Comparison of ENCODE assay signal across 1 cellular context in the genomic region with DNA sequence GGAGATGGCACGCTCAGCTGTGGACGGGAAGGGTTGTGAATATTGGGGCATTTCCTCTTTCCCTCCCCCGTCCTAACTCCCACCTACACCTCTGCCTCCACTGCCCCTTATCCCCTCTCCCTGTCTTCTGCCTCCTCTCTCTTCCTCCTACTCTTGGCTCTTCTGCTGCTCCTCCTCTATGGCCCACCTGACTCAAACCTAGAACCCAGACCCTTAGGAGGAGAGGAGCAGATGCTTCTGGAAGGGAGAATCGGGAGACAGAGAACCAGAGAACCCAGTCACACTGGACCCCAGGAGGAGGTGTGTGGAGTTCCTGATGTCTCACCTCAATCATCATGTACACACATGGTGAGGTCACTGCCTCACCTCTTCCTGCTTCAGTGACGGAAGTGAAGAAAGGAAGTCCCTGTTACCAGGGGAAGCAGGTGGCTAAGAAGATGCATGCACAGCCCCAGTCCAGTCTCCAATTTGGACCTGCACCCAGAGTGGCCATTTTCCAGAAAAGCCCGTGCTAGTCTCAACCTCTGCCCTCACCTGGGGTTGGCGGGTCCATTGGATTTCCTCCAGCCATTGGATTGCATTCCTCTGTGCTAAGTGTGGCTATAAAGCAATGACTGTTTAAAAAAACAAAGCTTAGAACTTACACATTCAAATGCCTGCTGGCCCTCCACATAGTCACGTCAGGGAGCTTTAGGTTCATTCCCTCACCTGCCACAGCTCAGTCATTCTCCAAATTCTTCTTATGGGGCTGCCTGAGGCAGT.
TF ChIP-seq lines count a peak whose summit lies in the region.

No MANE protein-coding gene starts in this region.

TF ChIP-seq in endothelial cell of umbilical vein, 7 proteins besides CTCF, POLR2A, EP300 and RAD21:
- TF ChIP-seq MAX (IDR thresholded peaks at IDR 0.05; ENCODE audit: insufficient read depth, insufficient read length) (no peak), FOS (IDR thresholded peaks at IDR 0.05; ENCODE audit: borderline replicate concordance, insufficient read depth, low read length) (peak; percentile 10)
TF ChIP-seq in endothelial cell of umbilical vein: peak in this region for 1.
